17 cellular contexts compared by ENCODE assay signal in the genomic region with DNA sequence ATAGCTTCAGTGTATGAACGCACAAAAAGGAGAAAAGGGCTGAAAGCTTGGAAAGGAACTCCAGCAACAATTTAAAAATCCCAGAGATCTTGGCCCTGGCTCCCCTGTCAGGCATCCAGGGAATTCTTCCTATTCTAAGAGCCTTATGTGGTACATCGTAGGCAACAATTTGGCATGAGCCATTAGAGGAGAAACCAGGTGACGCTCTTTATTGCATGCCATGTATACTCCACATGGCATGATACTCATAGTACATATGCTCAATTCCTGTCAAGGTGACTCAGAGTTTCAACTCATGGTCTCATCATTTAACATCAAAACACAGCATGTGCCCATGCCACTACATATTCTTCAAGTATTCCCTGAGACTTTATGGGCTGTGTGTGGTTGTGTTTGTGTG.
DNase-seq lines count a peak whose midpoint lies in the region; ATAC-seq and TF ChIP-seq lines count a peak whose summit lies in the region.
"Had no signal": no experiment of that assay in that cellular context is flagged by ENCODE, and none has a peak within 500 bp of the region (broad histone marks: within the 10 kb centered on the region; RNA-seq: fewer than 3 reads in every experiment).

No MANE protein-coding gene starts in this region.

- peaks cover 9% of the 10 kb centered on the region for H3K9me3 Mint-ChIP-seq in osteocyte (ENCODE audit: unreplicated experiment)

- no peaks in the 10 kb centered on the region for H3K27me3 Mint-ChIP-seq in osteocyte (ENCODE audit: unreplicated experiment)

- no peak for ATAC-seq in GM21367 (IDR thresholded peaks at IDR 0.05; ENCODE audit: unreplicated experiment)

- H3K4me3 Mint-ChIP-seq in osteocyte (ENCODE audit: unreplicated experiment): no peak overlapping the region

- H3K4me2 ChIP-seq in BLaER1 treated with 17β-estradiol and CSF1 and Interleukin-3, amounts not matched to agents 10 nM and 100 nM: peak overlapping the region; percentile 54 to 78 (median 71)

- peaks cover 0 to 13% (median 6%) of the 10 kb centered on the region in 11 experiments; a peak in 7 of 22 replicates for H3K27me3 ChIP-seq in BLaER1 treated with 17β-estradiol and CSF1 and Interleukin-3, amounts not matched to agents 10 nM and 100 nM
- H3K27me3 ChIP-seq: esophagus muscularis mucosa had no signal

- TF ChIP-seq CTCF in WI38 (IDR thresholded peaks at IDR 0.05; ENCODE audit: low read depth, low read length) (no peak), fibroblast of mammary gland (conservative IDR thresholded peaks at IDR 0.05; ENCODE audit: control insufficient read depth, insufficient read depth, low read depth, low read length) (no peak), osteocyte (IDR thresholded peaks at IDR 0.05) (no peak)

- no peaks in the 10 kb centered on the region for H3K4me1 Mint-ChIP-seq in osteocyte (ENCODE audit: unreplicated experiment)

- H3K36me3 Mint-ChIP-seq in osteocyte (ENCODE audit: unreplicated experiment): peaks cover 5% of the 10 kb centered on the region

- peaks cover 10 to 19% (median 16%) of the 10 kb centered on the region in 11 experiments for H3K9me3 ChIP-seq in BLaER1 treated with 17β-estradiol and CSF1 and Interleukin-3, amounts not matched to agents 10 nM and 100 nM (replicated peaks in 1 of 11)
- H3K9me3 ChIP-seq: esophagus muscularis mucosa, lower lobe of right lung, prostate gland had no signal

- H3K27ac Mint-ChIP-seq in osteocyte (ENCODE audit: unreplicated experiment): no peak overlapping the region

- H4K20me1 ChIP-seq in BLaER1 treated with 17β-estradiol and CSF1 and Interleukin-3, amounts not matched to agents 10 nM and 100 nM: no peaks in the 10 kb centered on the region

- peak overlapping the region in 5 of 11 experiments; percentile 16 to 32 (median 25); a peak in 3 of 22 replicates for H3K27ac ChIP-seq in BLaER1 treated with 17β-estradiol and CSF1 and Interleukin-3, amounts not matched to agents 10 nM and 100 nM
- H3K27ac ChIP-seq: lower lobe of right lung, prostate gland had no signal

- DNase-seq in fibroblast of mammary gland (ENCODE audit: low read depth) (peak; percentile 5), osteocyte (ENCODE audit: extremely low spot score, unreplicated experiment) (peak; percentile 5), A172 (ENCODE audit: low spot score) (no peak), NCI-H1694 treated with DMSO at 0.1 percent for 48 hours (lab: John Stamatoyannopoulos, UW) (no peak)
- DNase-seq in activated CD4-positive, alpha-beta T cell treated with anti-CD3 and anti-CD28 coated beads, Interleukin-2, amount 50 U/mL, for 48 hours: no peak
- DNase-seq: activated CD4-positive, alpha-beta T cell treated with anti-CD3 and anti-CD28 coated beads for 48 hours; activated effector memory CD4-positive, alpha-beta T cell treated with Interleukin-2 at 50 U/mL for 16 hours; DMS79 treated with DMSO at 0.1 percent for 48 hours; KBM-7; lower lobe of right lung; NCI-H1048; NCI-H2029 treated with DMSO at 0.1 percent for 48 hours had no signal

- peak overlapping the region in 6 of 11 experiments; percentile 3 to 54 (median 31); a peak in 7 of 22 replicates for H3K9ac ChIP-seq in BLaER1 treated with 17β-estradiol and CSF1 and Interleukin-3, amounts not matched to agents 10 nM and 100 nM

- peaks cover 8 to 17% (median 13%) of the 10 kb centered on the region in 10 experiments for H3K4me1 ChIP-seq in BLaER1 treated with 17β-estradiol and CSF1 and Interleukin-3, amounts not matched to agents 10 nM and 100 nM
- H3K4me1 ChIP-seq: esophagus muscularis mucosa, lower lobe of right lung, prostate gland had no signal

- H3K36me3 ChIP-seq in BLaER1 treated with 17β-estradiol and CSF1 and Interleukin-3, amounts not matched to agents 10 nM and 100 nM: peaks cover 3 to 72% (median 51%) of the 10 kb centered on the region in 11 experiments; a peak in 20 of 22 replicates
- H3K36me3 ChIP-seq: esophagus muscularis mucosa, lower lobe of right lung, prostate gland had no signal

- H3K4me3 ChIP-seq in BLaER1 treated with 17β-estradiol and CSF1 and Interleukin-3, amounts not matched to agents 10 nM and 100 nM: peak overlapping the region in 8 of 10 experiments; percentile 19 to 55 (median 40); a peak in 12 of 20 replicates
- H3K4me3 ChIP-seq in WI38 (ENCODE audit: low read depth, low read length): peak overlapping the region; percentile 30; the same call in 1 of the 2 replicates
- no peak overlapping the region for H3K4me3 ChIP-seq in fibroblast of mammary gland (ENCODE audit: control insufficient read depth, low read depth, low read length)
- H3K4me3 ChIP-seq: lower lobe of right lung, prostate gland had no signal

Comparison
In these comparisons a context has a peak if more than half of its experiments do, and no peak if none do; other contexts are left out.
1. DNase-seq: peak in fibroblast of mammary gland (single experiment) and osteocyte (single experiment); none in A172 (single experiment), activated CD4-positive, alpha-beta T cell treated with anti-CD3 and anti-CD28 coated beads, Interleukin-2, amount 50 U/mL, for 48 hours (0 of 2) and NCI-H1694 treated with DMSO at 0.1 percent for 48 hours (single experiment).